In the genomic region with DNA sequence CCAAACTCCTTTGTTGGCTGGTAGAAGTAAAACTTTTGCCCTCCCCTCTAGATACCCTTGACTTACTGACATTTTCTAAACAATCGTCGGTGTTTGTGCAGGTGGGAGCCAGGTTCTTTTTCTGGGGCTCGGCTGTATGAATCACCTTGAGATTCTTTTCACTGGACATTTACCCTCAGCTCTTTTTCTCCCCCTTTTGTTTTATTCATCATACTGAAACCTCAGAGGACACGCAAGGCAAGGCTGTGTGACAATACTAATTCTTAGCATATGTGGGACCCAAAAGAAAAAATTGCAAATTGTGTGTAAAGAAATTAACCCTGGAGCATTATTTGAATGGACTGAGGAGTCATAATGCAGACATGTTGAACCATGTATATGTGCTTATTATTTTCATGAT, we compare ENCODE assay signal across 21 cellular contexts.
DNase-seq lines count a peak whose midpoint lies in the region; ATAC-seq and TF ChIP-seq lines count a peak whose summit lies in the region.
"Had no signal": no experiment of that assay in that cellular context is flagged by ENCODE, and none has a peak within 500 bp of the region (broad histone marks: within the 10 kb centered on the region; RNA-seq: fewer than 3 reads in every experiment).

No MANE protein-coding gene starts in this region.

- intact Hi-C loops in Right ventricle myocardium superior (cut with DNase I): no loop called here

- H3K9me3 ChIP-seq in BE2C: no peaks in the 10 kb centered on the region
- H3K9me3 ChIP-seq: A549, BLaER1 had no signal

- ATAC-seq in Right ventricle myocardium superior (ENCODE audit: poor library complexity): no peak
- ATAC-seq: A549, GM12878 had no signal

- no peaks in the 10 kb centered on the region for H3K27me3 ChIP-seq in BE2C

- no peak overlapping the region for H3K4me3 ChIP-seq in BE2C (ENCODE audit: low read depth, low read length)
- H3K4me3 ChIP-seq: A549, BLaER1, GM12878 had no signal

- H3K4me1 ChIP-seq in BE2C: no peaks in the 10 kb centered on the region
- H3K4me1 ChIP-seq: A549, BLaER1 had no signal

- peak; percentile 5 to 31 for DNase-seq in NCI-H2081 (lab: John Stamatoyannopoulos, UW)
- no peak for DNase-seq in NCI-H2081 treated with DMSO at 0.1 percent for 48 hours (lab: John Stamatoyannopoulos, UW)
- DNase-seq in NCI-H69 (lab: John Stamatoyannopoulos, UW): peak; percentile 51
- DNase-seq in BE2C: no peak
- DNase-seq in Right ventricle myocardium superior: no peak
- DNase-seq: AML-193; C1 segment of cervical spinal cord; CD4-positive, alpha-beta memory T cell; CD4-positive, CD25-positive, alpha-beta regulatory T cell; CD8-positive, alpha-beta memory T cell; COR-L47; DMS 273 treated with DMSO at 0.1 percent for 48 hours; DMS153; DMS53; DMS79; DND-41; EL; GDM1 had no signal

- H3K36me3 ChIP-seq in BE2C: no peaks in the 10 kb centered on the region
- H3K36me3 ChIP-seq: BLaER1 had no signal

- no peak for TF ChIP-seq CTCF in BE2C (IDR thresholded peaks at IDR 0.05; ENCODE audit: low read depth, low read length)

Comparison
In these comparisons a context has a peak if more than half of its experiments do, and no peak if none do; other contexts are left out.
1. DNase-seq: peak in NCI-H2081 (2 of 2) and NCI-H69 (single experiment); none in NCI-H2081 treated with DMSO at 0.1 percent for 48 hours (single experiment), BE2C (single experiment) and Right ventricle myocardium superior (single experiment).